Comparison of ENCODE assay signal across 9 cellular contexts in genomic region chr2:215811409-215812355, GRCh38.
DNase-seq lines count a peak whose midpoint lies in the region; ATAC-seq and TF ChIP-seq lines count a peak whose summit lies in the region.
"Had no signal": no experiment of that assay in that cellular context is flagged by ENCODE, and none has a peak within 500 bp of the region (broad histone marks: within the 10 kb centered on the region; RNA-seq: fewer than 3 reads in every experiment).

No MANE protein-coding gene starts in this region.

- WGBS in stomach, 5 donors = 71 to 84% (median 80%) methylated on average over 3 of the region's 3 CpGs

- H3K4me3 Mint-ChIP-seq in activated CD4-positive, alpha-beta memory T cell treated with anti-CD3 and anti-CD28 coated beads, Interleukin-2, amount 10 ng/mL, durations not matched to agents 7 days and 5 days = no peak overlapping the region
- H3K4me3 Mint-ChIP-seq in activated CD4-positive, alpha-beta memory T cell treated with anti-CD3 and anti-CD28 coated beads for 36 hours = no peak overlapping the region
- no peak overlapping the region for H3K4me3 Mint-ChIP-seq in stimulated activated effector memory CD8-positive, alpha-beta T cell treated with anti-CD3 and anti-CD28 coated beads, Interleukin-12 subunit alpha, Interleukin-12 subunit beta, amount 100 ng/mL, for 72 hours
- H3K4me3 Mint-ChIP-seq: type B pancreatic cell had no signal

- no peaks in the 10 kb centered on the region for H3K36me3 Mint-ChIP-seq in activated CD4-positive, alpha-beta memory T cell treated with anti-CD3 and anti-CD28 coated beads, Interleukin-2, amount 10 ng/mL, durations not matched to agents 7 days and 5 days (ENCODE audit: low read depth)
- H3K36me3 Mint-ChIP-seq in activated CD4-positive, alpha-beta memory T cell treated with anti-CD3 and anti-CD28 coated beads for 36 hours = no peaks in the 10 kb centered on the region
- no peaks in the 10 kb centered on the region for H3K36me3 Mint-ChIP-seq in stimulated activated effector memory CD8-positive, alpha-beta T cell treated with anti-CD3 and anti-CD28 coated beads, Interleukin-12 subunit alpha, Interleukin-12 subunit beta, amount 100 ng/mL, for 72 hours
- H3K36me3 Mint-ChIP-seq: type B pancreatic cell had no signal

- TF ChIP-seq CTCF in tibial artery (IDR thresholded peaks at IDR 0.05) (no peak), stomach (IDR thresholded peaks at IDR 0.05) (no peak)

- H3K36me3 ChIP-seq in tibial artery = no peaks in the 10 kb centered on the region
- H3K36me3 ChIP-seq in stomach = no peaks in the 10 kb centered on the region

- peaks cover 17% of the 10 kb centered on the region for H3K4me1 Mint-ChIP-seq in activated CD4-positive, alpha-beta memory T cell treated with anti-CD3 and anti-CD28 coated beads, Interleukin-2, amount 10 ng/mL, durations not matched to agents 7 days and 5 days
- H3K4me1 Mint-ChIP-seq in activated CD4-positive, alpha-beta memory T cell treated with anti-CD3 and anti-CD28 coated beads for 36 hours (ENCODE audit: low read depth) = peaks cover 15% of the 10 kb centered on the region
- H3K4me1 Mint-ChIP-seq in stimulated activated effector memory CD8-positive, alpha-beta T cell treated with anti-CD3 and anti-CD28 coated beads, Interleukin-12 subunit alpha, Interleukin-12 subunit beta, amount 100 ng/mL, for 72 hours = peaks cover 20% of the 10 kb centered on the region

- intact Hi-C loops in activated CD4-positive, alpha-beta memory T cell treated with anti-CD3 and anti-CD28 coated beads for 36 hours (cut with micrococcal nuclease) = no loop called here
- intact Hi-C loops in tibial artery (cut with DNase I; ENCODE audit: low total_unique reads) = no loop called here
- intact Hi-C loops in stomach (cut with DNase I; ENCODE audit: low total_unique reads) = no loop called here

- POLR2A ChIA-PET in activated CD4-positive, alpha-beta memory T cell treated with anti-CD3 and anti-CD28 coated beads, Interleukin-2, amount 10 ng/mL, durations not matched to agents 7 days and 5 days (lab: Charles Lee) = interaction anchor here (1.1 kb wide), 1 partner anchor 500 kb away, joined by 3 read pairs; the partner anchor contains the start of gene ATIC
- POLR2A ChIA-PET in activated CD4-positive, alpha-beta memory T cell treated with anti-CD3 and anti-CD28 coated beads for 36 hours (lab: Charles Lee) = no interaction called here

- DNase-seq in activated CD4-positive, alpha-beta memory T cell treated with anti-CD3 and anti-CD28 coated beads, Interleukin-2, amount 10 ng/mL, durations not matched to agents 7 days and 5 days = no peak
- DNase-seq in activated CD4-positive, alpha-beta memory T cell treated with anti-CD3 and anti-CD28 coated beads for 36 hours = no peak
- DNase-seq in NOMO-1 treated with DMSO at 0.1 percent for 48 hours (lab: John Stamatoyannopoulos, UW; ENCODE audit: unreplicated experiment) (peak; percentile 90), tibial artery (no peak), NCI-H524 treated with DMSO at 0.1 percent for 48 hours (lab: John Stamatoyannopoulos, UW) (no peak), stomach (no peak)
- no peak for DNase-seq in stimulated activated effector memory CD8-positive, alpha-beta T cell treated with anti-CD3 and anti-CD28 coated beads, Interleukin-12 subunit alpha, Interleukin-12 subunit beta, amount 100 ng/mL, for 72 hours (ENCODE audit: low spot score in 2 of 2)

- CTCF ChIA-PET in activated CD4-positive, alpha-beta memory T cell treated with anti-CD3 and anti-CD28 coated beads, Interleukin-2, amount 10 ng/mL, durations not matched to agents 7 days and 5 days (lab: Charles Lee) = interaction anchor here (0.6 to 1.7 kb wide), 3 partner anchors 14 to 245 kb away, joined by 3 to 6 read pairs (median 5); no protein-coding TSS in a partner anchor
- CTCF ChIA-PET in activated CD4-positive, alpha-beta memory T cell treated with anti-CD3 and anti-CD28 coated beads for 36 hours (lab: Charles Lee) = interaction anchor here (0.6 to 1.1 kb wide), 3 partner anchors 17 to 107 kb away, joined by 3 to 4 read pairs (median 3); no protein-coding TSS in a partner anchor

- no peak for TF ChIP-seq EP300 in stomach (IDR thresholded peaks at IDR 0.05)

- H3K9me3 ChIP-seq in tibial artery (no peaks in the 10 kb centered on the region), stomach (no peaks in the 10 kb centered on the region)

- TF ChIP-seq POLR2A in stomach (IDR thresholded peaks at IDR 0.05) = no peak

- H3K9me3 Mint-ChIP-seq in activated CD4-positive, alpha-beta memory T cell treated with anti-CD3 and anti-CD28 coated beads, Interleukin-2, amount 10 ng/mL, durations not matched to agents 7 days and 5 days = no peaks in the 10 kb centered on the region
- no peaks in the 10 kb centered on the region for H3K9me3 Mint-ChIP-seq in activated CD4-positive, alpha-beta memory T cell treated with anti-CD3 and anti-CD28 coated beads for 36 hours
- H3K9me3 Mint-ChIP-seq in stimulated activated effector memory CD8-positive, alpha-beta T cell treated with anti-CD3 and anti-CD28 coated beads, Interleukin-12 subunit alpha, Interleukin-12 subunit beta, amount 100 ng/mL, for 72 hours = no peaks in the 10 kb centered on the region
- H3K9me3 Mint-ChIP-seq: type B pancreatic cell had no signal

- no peak overlapping the region for H3K27ac ChIP-seq in tibial artery
- no peak overlapping the region for H3K27ac ChIP-seq in stomach

- H3K27ac Mint-ChIP-seq in activated CD4-positive, alpha-beta memory T cell treated with anti-CD3 and anti-CD28 coated beads, Interleukin-2, amount 10 ng/mL, durations not matched to agents 7 days and 5 days = peak overlapping the region; percentile 62
- no peak overlapping the region for H3K27ac Mint-ChIP-seq in activated CD4-positive, alpha-beta memory T cell treated with anti-CD3 and anti-CD28 coated beads for 36 hours
- H3K27ac Mint-ChIP-seq in stimulated activated effector memory CD8-positive, alpha-beta T cell treated with anti-CD3 and anti-CD28 coated beads, Interleukin-12 subunit alpha, Interleukin-12 subunit beta, amount 100 ng/mL, for 72 hours = peak overlapping the region; percentile 34
- H3K27ac Mint-ChIP-seq: type B pancreatic cell had no signal

- no peaks in the 10 kb centered on the region for H3K27me3 ChIP-seq in tibial artery
- no peaks in the 10 kb centered on the region for H3K27me3 ChIP-seq in stomach

- H3K4me3 ChIP-seq in tibial artery (no peak overlapping the region), stomach (no peak overlapping the region)

- H3K4me1 ChIP-seq in tibial artery (peaks cover 0 to 11% (median 0%) of the 10 kb centered on the region in 4 donors), stomach (peaks cover 0 to 14% (median 2%) of the 10 kb centered on the region in 4 donors)

- peaks cover 2% of the 10 kb centered on the region for H3K27me3 Mint-ChIP-seq in activated CD4-positive, alpha-beta memory T cell treated with anti-CD3 and anti-CD28 coated beads, Interleukin-2, amount 10 ng/mL, durations not matched to agents 7 days and 5 days
- H3K27me3 Mint-ChIP-seq in activated CD4-positive, alpha-beta memory T cell treated with anti-CD3 and anti-CD28 coated beads for 36 hours = no peaks in the 10 kb centered on the region
- H3K27me3 Mint-ChIP-seq: type B pancreatic cell had no signal

- ATAC-seq in HG02970 (IDR thresholded peaks at IDR 0.05; ENCODE audit: low FRiP score, unreplicated experiment) = peak; percentile 95
- ATAC-seq in stimulated activated effector memory CD8-positive, alpha-beta T cell treated with anti-CD3 and anti-CD28 coated beads, Interleukin-12 subunit alpha, Interleukin-12 subunit beta, amount 100 ng/mL, for 72 hours = peak; percentile 60
